In genomic region chr15:39692464-39693327, GRCh38 we compare ENCODE assay signal across 1 cellular context.
TF ChIP-seq lines count a peak whose summit lies in the region.

No MANE protein-coding gene starts in this region.

TF ChIP-seq in HepG2, 621 proteins besides CTCF, POLR2A, EP300 and RAD21:
- TF ChIP-seq PAXIP1 (CRISPR knock-in tag; conservative IDR thresholded peaks at IDR 0.05) (no peak), MAFK (conservative IDR thresholded peaks at IDR 0.05 in 1 of 2, IDR thresholded peaks at IDR 0.05 in 1 of 2; ENCODE audit: low read length in 2 of 2) (peak; percentile 82 to 90), MAFF (IDR thresholded peaks at IDR 0.05; ENCODE audit: low read depth, low read length) (peak; percentile 86)
TF ChIP-seq in HepG2: peak in this region for 2.
